ENCODE assay signal across 13 cellular contexts in the genomic region with DNA sequence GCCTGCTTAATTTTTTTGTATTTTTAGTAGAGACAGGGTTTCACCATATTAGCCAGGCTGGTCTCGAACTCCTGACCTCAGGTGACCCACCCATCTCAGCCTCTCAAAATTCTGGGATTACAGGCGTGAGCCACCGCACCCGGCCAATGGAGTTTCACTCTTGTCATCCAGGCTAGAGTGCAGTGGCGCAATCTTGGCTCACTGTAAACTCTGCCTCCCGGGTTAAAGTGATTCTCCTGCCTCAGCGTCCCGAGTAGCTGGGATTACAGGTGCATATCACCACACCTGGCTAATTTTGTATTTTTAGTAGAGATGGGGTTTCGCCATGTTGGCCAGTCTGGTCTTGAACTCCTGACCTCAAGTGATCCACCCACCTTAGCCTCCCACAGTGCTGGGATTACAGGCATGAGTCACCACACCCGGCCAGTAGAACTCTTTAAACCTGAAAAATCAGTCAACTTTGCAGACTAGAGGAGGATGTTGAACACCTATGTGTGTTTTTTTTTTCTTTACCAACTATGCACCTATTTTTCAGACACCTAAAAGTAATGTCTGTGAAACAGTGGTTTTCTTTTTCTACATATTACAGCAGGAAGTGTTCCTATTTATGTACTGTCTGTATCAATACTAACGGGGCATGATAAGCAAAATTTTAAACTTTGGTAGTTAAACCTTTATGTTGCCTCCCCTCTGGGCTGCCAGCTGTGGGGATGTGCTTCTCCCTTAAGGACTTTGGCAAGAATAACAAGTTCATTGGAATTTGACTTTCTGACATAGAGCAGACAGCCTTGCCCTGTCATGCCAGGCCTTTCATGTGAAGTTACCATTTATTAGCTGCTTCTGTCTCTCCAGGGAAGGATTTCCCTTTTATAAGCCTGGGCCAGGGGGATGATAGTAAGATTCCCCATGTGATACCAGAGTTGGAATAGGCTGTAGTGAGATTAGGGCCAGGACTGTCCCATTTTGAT. TPM values are rescaled to one million over a fixed set of nuclear protein-coding genes. Genes with fewer than 3 reads are reported as not detected.
DNase-seq lines count a peak whose midpoint lies in the region; ATAC-seq, FAIRE-seq and TF ChIP-seq lines count a peak whose summit lies in the region.
"Had no signal": no experiment of that assay in that cellular context is flagged by ENCODE, and none has a peak within 500 bp of the region (broad histone marks: within the 10 kb centered on the region; RNA-seq: fewer than 3 reads in every experiment).

No MANE protein-coding gene starts in this region.

- no peak for FAIRE-seq in A549 (lab: Jason Lieb, UNC)
- no peak for FAIRE-seq in astrocyte (lab: Jason Lieb, UNC)
- no peak for FAIRE-seq in HepG2 (lab: Jason Lieb, UNC)

- H3K36me3 Mint-ChIP-seq in astrocyte (ENCODE audit: low read depth, unreplicated experiment) = peaks cover 7% of the 10 kb centered on the region

- TF ChIP-seq CTCF in A549 (IDR thresholded peaks at IDR 0.05) (no peak), HEK293 (tag by site-specific recombination; IDR thresholded peaks at IDR 0.05) (no peak), astrocyte (IDR thresholded peaks at IDR 0.05; ENCODE audit: insufficient read depth, low read depth, low read length) (no peak), HepG2 (CRISPR knock-in tag; IDR thresholded peaks at IDR 0.05) (no peak), GM10248 (IDR thresholded peaks at IDR 0.05; ENCODE audit: control extremely low read depth, extremely low read depth, low read depth, missing control alignments) (no peak)

- H3K9me3 ChIP-seq in A549 (no peaks in the 10 kb centered on the region), HEK293 (ENCODE audit: control insufficient read depth, insufficient read depth, low read depth, low read length) (no peaks in the 10 kb centered on the region), astrocyte (ENCODE audit: insufficient read depth, low read depth, low read length) (no peaks in the 10 kb centered on the region), HepG2 (ENCODE audit: low read length) (no peaks in the 10 kb centered on the region)
- H3K9me3 ChIP-seq: gastroesophageal sphincter had no signal

- H3K9ac ChIP-seq in astrocyte (ENCODE audit: low read length) = no peak overlapping the region
- no peak overlapping the region for H3K9ac ChIP-seq in HepG2 (ENCODE audit: insufficient read depth, low read depth, low read length)
- H3K9ac ChIP-seq: parathyroid adenoma had no signal

- TF ChIP-seq POLR2A in A549 (IDR thresholded peaks at IDR 0.05; ENCODE audit: low read length) (no peak), HepG2 (IDR thresholded peaks at IDR 0.05; ENCODE audit: insufficient read depth in 1 of 2, low read depth in 2 of 2, low read length in 2 of 2) (no peak)

- in situ Hi-C loops in HepG2 (cut with HindIII; ENCODE audit: extremely low pct_ligation_motif_present, low pct_unique_long_range_greater_than_20kb) = no loop called here

- ATAC-seq in A549 (no peak; a peak in 1 of 6 replicates), HepG2 (no peak)
- ATAC-seq: gastroesophageal sphincter had no signal

- peaks cover 32 to 79% of the 10 kb centered on the region in 2 experiments; a peak in 2 of 3 replicates for H3K36me3 ChIP-seq in HEK293 (ENCODE audit: control insufficient read depth in 2 of 2, insufficient read depth in 1 of 2, low read length in 2 of 2)
- H3K36me3 ChIP-seq in astrocyte (ENCODE audit: insufficient read depth, low read length) = peaks cover 13% of the 10 kb centered on the region
- peaks cover 15 to 60% of the 10 kb centered on the region in 2 experiments for H3K36me3 ChIP-seq in HepG2 (replicated peaks in 1 of 2; ENCODE audit: control insufficient read depth in 1 of 2, insufficient read depth in 2 of 2, low read length in 2 of 2)

- H3K4me3 ChIP-seq in A549 = no peak overlapping the region
- no peak overlapping the region for H3K4me3 ChIP-seq in HEK293 (ENCODE audit: low read depth, low read length)
- no peak overlapping the region for H3K4me3 ChIP-seq in astrocyte (ENCODE audit: insufficient read depth, low read depth, low read length)
- no peak overlapping the region for H3K4me3 ChIP-seq in HepG2 (replicated peaks in 1 of 3; ENCODE audit: insufficient read depth in 1 of 3, low read depth in 2 of 3, low read length in 3 of 3)
- H3K4me3 ChIP-seq: gastroesophageal sphincter, SK-N-MC had no signal

- intact Hi-C loops in HepG2 (cut with micrococcal nuclease; ENCODE audit: unreplicated experiment) = no loop called here

- H3K79me2 ChIP-seq in astrocyte (ENCODE audit: insufficient read depth, low read length) (peaks cover 95% of the 10 kb centered on the region), HepG2 (ENCODE audit: insufficient read depth, low read length) (peaks cover 78% of the 10 kb centered on the region)

- H3K4me1 ChIP-seq in A549 (peaks cover 30% of the 10 kb centered on the region), HEK293 (ENCODE audit: control insufficient read depth, insufficient read depth, low read length) (peaks cover 11% of the 10 kb centered on the region), astrocyte (ENCODE audit: insufficient read depth, low read length) (peaks cover 15% of the 10 kb centered on the region), HepG2 (ENCODE audit: insufficient read depth, low read length) (peaks cover 23% of the 10 kb centered on the region)

- H3K4me2 ChIP-seq in A549 (peak overlapping the region; percentile 33; the same call in 2 of the 3 replicates), astrocyte (ENCODE audit: low read length) (peak overlapping the region; percentile 8), HepG2 (ENCODE audit: low read depth, low read length) (no peak overlapping the region)

- H2AFZ ChIP-seq in astrocyte (ENCODE audit: low read depth, low read length) (no peak overlapping the region), HepG2 (ENCODE audit: low read length) (no peak overlapping the region)
- H2AFZ ChIP-seq: parathyroid adenoma had no signal

- WGBS in A549 (ENCODE audit: missing lambda C conversion rate) = 81% methylated on average over 8 of the region's 11 CpGs
- WGBS in HepG2 (ENCODE audit: low lambda C conversion rate) = 93% methylated on average over 11 of the region's 11 CpGs

- no peak overlapping the region for H3K4me3 Mint-ChIP-seq in astrocyte (ENCODE audit: unreplicated experiment)

- POLR2A ChIA-PET in A549 (lab: Yijun Ruan, JAX) = no interaction called here
- POLR2A ChIA-PET in HEK293 (lab: Yijun Ruan, JAX) = interaction anchor here (1.4 kb wide), 1 partner anchor 8 kb away, joined by 4 read pairs; a partner anchor contains a TSS
- POLR2A ChIA-PET in HepG2 (lab: Yijun Ruan, JAX) = no interaction called here
- POLR2A ChIA-PET in GM10248 (lab: Yijun Ruan, JAX) = interaction anchor here (0.6 to 2.2 kb wide), 3 partner anchors 8 to 172 kb away, joined by 4 to 6 read pairs (median 4); a partner anchor contains a TSS

- H3K27me3 ChIP-seq in astrocyte (ENCODE audit: insufficient read depth, low read length) (no peaks in the 10 kb centered on the region), HepG2 (ENCODE audit: control insufficient read depth in 1 of 2, insufficient read depth in 2 of 2, low read length in 2 of 2) (no peaks in the 10 kb centered on the region)
- H3K27me3 ChIP-seq: gastroesophageal sphincter had no signal

- peaks cover 71% of the 10 kb centered on the region for H4K20me1 ChIP-seq in astrocyte (ENCODE audit: insufficient read depth, low read length)
- H4K20me1 ChIP-seq in HepG2 (ENCODE audit: insufficient read depth, low read length) = peaks cover 11% of the 10 kb centered on the region

- CTCF ChIA-PET in A549 (lab: Yijun Ruan, JAX) = interaction anchor here (1.1 kb wide), 1 partner anchor 26 kb away, joined by 3 read pairs; no protein-coding TSS in a partner anchor
- CTCF ChIA-PET in HEK293 (lab: Yijun Ruan, JAX) = interaction anchor here (0.6 kb wide), 1 partner anchor 14 kb away, joined by 4 read pairs; no protein-coding TSS in a partner anchor
- CTCF ChIA-PET in HepG2 (lab: Yijun Ruan, JAX; ENCODE audit: low intra/inter-chr PET ratio, low total read pairs) = no interaction called here
- CTCF ChIA-PET in GM10248 (lab: Yijun Ruan, JAX) = interaction anchor here (1.0 to 5.0 kb wide), 3 partner anchors 8 to 20 kb away, joined by 3 to 27 read pairs (median 4); a partner anchor contains a TSS

- H3K27ac ChIP-seq in A549 (no peak overlapping the region), HEK293 (ENCODE audit: extremely low read depth, low read depth, low read length) (no peak overlapping the region), astrocyte (ENCODE audit: low read depth, low read length) (no peak overlapping the region), HepG2 (ENCODE audit: extremely low read length, insufficient read depth, low read length) (no peak overlapping the region)
- H3K27ac ChIP-seq: gastroesophageal sphincter, parathyroid adenoma, SK-N-MC had no signal

- no peaks in the 10 kb centered on the region for H3K9me3 Mint-ChIP-seq in astrocyte (ENCODE audit: unreplicated experiment)

- peaks cover 34% of the 10 kb centered on the region for H3K4me1 Mint-ChIP-seq in astrocyte (ENCODE audit: low read depth, unreplicated experiment)

- peak overlapping the region; percentile 66 for H3K27ac Mint-ChIP-seq in astrocyte (ENCODE audit: unreplicated experiment)

- TF ChIP-seq RAD21 in A549 (conservative IDR thresholded peaks at IDR 0.05 in 1 of 2, IDR thresholded peaks at IDR 0.05 in 1 of 2) (no peak), HepG2 (CRISPR knock-in tag; IDR thresholded peaks at IDR 0.05) (no peak)

- no peak for DNase-seq in A549 (ENCODE audit: low read depth in 1 of 2, low spot score in 1 of 2)
- no peak for DNase-seq in astrocyte (ENCODE audit: low read depth)
- no peak for DNase-seq in HepG2 (ENCODE audit: low spot score)
- no peak for DNase-seq in AG08395 (ENCODE audit: low spot score)
- no peak for DNase-seq in GM10248 (ENCODE audit: extremely low spot score)
- DNase-seq in ecto neural progenitor cell (ENCODE audit: low spot score) = no peak
- no peak for DNase-seq in C1 segment of cervical spinal cord (lab: John Stamatoyannopoulos, UW)
- DNase-seq: activated gamma-delta T cell treated with Interleukin-2 at 50 U/mL for 16 hours, NCI-H1417 had no signal

- no peak for TF ChIP-seq EP300 in A549 (IDR thresholded peaks at IDR 0.05)
- no peak for TF ChIP-seq EP300 in HepG2 (IDR thresholded peaks at IDR 0.05; ENCODE audit: low read depth in 2 of 2, low read length in 2 of 2)
- no peak for TF ChIP-seq EP300 in HepG2 (CRISPR knock-in tag; IDR thresholded peaks at IDR 0.05; ENCODE audit: borderline replicate concordance)

- H3K27me3 Mint-ChIP-seq in astrocyte (ENCODE audit: low read depth, unreplicated experiment) = no peaks in the 10 kb centered on the region

- BruUV-seq in HepG2 (replicated peaks; lab: Mats Ljungman, UMichigan) = no TSS peak

RNA-seq across cellular contexts. Expression of a gene that starts 8.1 kb away (rescaled TPM):
- polyA plus RNA-seq in A549 (2011; rRNA removed) = 88.8 and 90.7 TPM in 2 replicates
- polyA plus RNA-seq in A549 (2012; cell fraction: cytosol; rRNA removed) = 46.7 and 61.6 TPM in 2 replicates
- polyA plus RNA-seq in A549 (2012; cell fraction: nucleus; rRNA removed) = 49.6 and 56.1 TPM in 2 replicates
- 52.4 to 55.1 TPM (median 54.6 TPM) in 3 replicates for polyA plus RNA-seq in A549 (2017; fragmentation: RNase III; extraction: RNeasy Plus Mini Kit Qiagen cat#74134 plus additional on column Dnase treatment)
- 87.1 and 105 TPM in 2 replicates for polyA minus RNA-seq in A549 (2011; rRNA and poly(A)+ RNA removed)
- 93.6 and 94.6 TPM in 2 replicates for total RNA-seq in astrocyte
- total RNA-seq in HepG2 (2016; rRNA removed; fragmentation: Illumina TruSeq; extraction: Trizol) = 83.3 and 86.9 TPM in 2 replicates
- total RNA-seq in HepG2 (2016; cell fraction: cytosol; rRNA removed; fragmentation: Illumina TruSeq; extraction: Trizol; ENCODE audit: low read depth) = 64.2 and 67.9 TPM in 2 replicates
- 79.6 and 84.8 TPM in 2 replicates for total RNA-seq in HepG2 (2016; cell fraction: insoluble cytoplasmic fraction; rRNA removed; fragmentation: Illumina TruSeq; extraction: Trizol)
- 118 and 127 TPM in 2 replicates for total RNA-seq in HepG2 (2016; cell fraction: membrane; rRNA removed; fragmentation: Illumina TruSeq; extraction: Trizol)
- total RNA-seq in HepG2 (2016; cell fraction: nucleus; rRNA removed; fragmentation: Illumina TruSeq; extraction: Trizol) = 60.3 and 60.4 TPM in 2 replicates
- 64.8 and 74.4 TPM in 2 replicates for polyA plus RNA-seq in HepG2 (2011; rRNA removed)
- 57.1 and 64.0 TPM in 2 replicates for polyA plus RNA-seq in HepG2 (2011; cell fraction: cytosol; rRNA removed)
- 87.9 and 103 TPM in 2 replicates for polyA plus RNA-seq in HepG2 (2011; cell fraction: nucleus; rRNA removed)
- 42.6 and 46.2 TPM in 2 replicates for polyA plus RNA-seq in HepG2 (2012)
- polyA plus RNA-seq in HepG2 (2016; cell fraction: cytosol; fragmentation: Illumina TruSeq; extraction: Trizol; ENCODE audit: low read depth) = 53.1 and 65.3 TPM in 2 replicates
- 73.2 and 82.8 TPM in 2 replicates for polyA plus RNA-seq in HepG2 (2016; cell fraction: insoluble cytoplasmic fraction; fragmentation: Illumina TruSeq; extraction: Trizol; ENCODE audit: low read depth)
- 94.1 and 102 TPM in 2 replicates for polyA plus RNA-seq in HepG2 (2016; cell fraction: membrane; fragmentation: Illumina TruSeq; extraction: Trizol; ENCODE audit: low read depth)
- polyA plus RNA-seq in HepG2 (2016; cell fraction: nucleus; fragmentation: Illumina TruSeq; extraction: Trizol; ENCODE audit: insufficient read depth, low read depth) = 110 and 120 TPM in 2 replicates
- polyA minus RNA-seq in HepG2 (2011; rRNA and poly(A)+ RNA removed; ENCODE audit: low replicate concordance) = 104 and 215 TPM in 2 replicates
- polyA minus RNA-seq in HepG2 (2011; cell fraction: cytosol; rRNA and poly(A)+ RNA removed) = 28.0 and 36.0 TPM in 2 replicates
- 64.8 and 87.0 TPM in 2 replicates for polyA minus RNA-seq in HepG2 (2011; cell fraction: nucleus; rRNA and poly(A)+ RNA removed)

RNA-seq across cellular contexts. Expression of a gene that starts 28.0 kb away (rescaled TPM):
- 22.0 and 22.4 TPM in 2 replicates for polyA plus RNA-seq in A549 (2011; rRNA removed)
- polyA plus RNA-seq in A549 (2012; cell fraction: cytosol; rRNA removed) = 9.6 and 9.8 TPM in 2 replicates
- polyA plus RNA-seq in A549 (2012; cell fraction: nucleus; rRNA removed) = 4.5 and 6.4 TPM in 2 replicates
- 13.1 to 14.3 TPM (median 13.5 TPM) in 3 replicates for polyA plus RNA-seq in A549 (2017; fragmentation: RNase III; extraction: RNeasy Plus Mini Kit Qiagen cat#74134 plus additional on column Dnase treatment)
- polyA minus RNA-seq in A549 (2011; rRNA and poly(A)+ RNA removed) = 6.6 and 7.0 TPM in 2 replicates
- total RNA-seq in astrocyte = 25.0 and 27.3 TPM in 2 replicates
- 25.4 and 26.6 TPM in 2 replicates for total RNA-seq in HepG2 (2016; rRNA removed; fragmentation: Illumina TruSeq; extraction: Trizol)
- 4.5 and 5.9 TPM in 2 replicates for total RNA-seq in HepG2 (2016; cell fraction: cytosol; rRNA removed; fragmentation: Illumina TruSeq; extraction: Trizol; ENCODE audit: low read depth)
- total RNA-seq in HepG2 (2016; cell fraction: insoluble cytoplasmic fraction; rRNA removed; fragmentation: Illumina TruSeq; extraction: Trizol) = 25.7 and 27.5 TPM in 2 replicates
- 9.2 and 10.0 TPM in 2 replicates for total RNA-seq in HepG2 (2016; cell fraction: membrane; rRNA removed; fragmentation: Illumina TruSeq; extraction: Trizol)
- 19.7 and 25.4 TPM in 2 replicates for total RNA-seq in HepG2 (2016; cell fraction: nucleus; rRNA removed; fragmentation: Illumina TruSeq; extraction: Trizol)
- polyA plus RNA-seq in HepG2 (2011; rRNA removed) = 21.1 and 21.9 TPM in 2 replicates
- polyA plus RNA-seq in HepG2 (2011; cell fraction: cytosol; rRNA removed) = 10.2 and 20.1 TPM in 2 replicates
- polyA plus RNA-seq in HepG2 (2011; cell fraction: nucleus; rRNA removed) = 12.0 and 22.2 TPM in 2 replicates
- 13.7 and 16.2 TPM in 2 replicates for polyA plus RNA-seq in HepG2 (2012)
- 5.2 and 5.4 TPM in 2 replicates for polyA plus RNA-seq in HepG2 (2016; cell fraction: cytosol; fragmentation: Illumina TruSeq; extraction: Trizol; ENCODE audit: low read depth)
- 20.6 and 21.9 TPM in 2 replicates for polyA plus RNA-seq in HepG2 (2016; cell fraction: insoluble cytoplasmic fraction; fragmentation: Illumina TruSeq; extraction: Trizol; ENCODE audit: low read depth)
- 8.0 and 9.1 TPM in 2 replicates for polyA plus RNA-seq in HepG2 (2016; cell fraction: membrane; fragmentation: Illumina TruSeq; extraction: Trizol; ENCODE audit: low read depth)
- polyA plus RNA-seq in HepG2 (2016; cell fraction: nucleus; fragmentation: Illumina TruSeq; extraction: Trizol; ENCODE audit: insufficient read depth, low read depth) = 31.3 and 31.5 TPM in 2 replicates
- polyA minus RNA-seq in HepG2 (2011; rRNA and poly(A)+ RNA removed; ENCODE audit: low replicate concordance) = 7.9 and 9.7 TPM in 2 replicates
- polyA minus RNA-seq in HepG2 (2011; cell fraction: cytosol; rRNA and poly(A)+ RNA removed) = 5.2 and 5.8 TPM in 2 replicates
- 4.1 and 11.4 TPM in 2 replicates for polyA minus RNA-seq in HepG2 (2011; cell fraction: nucleus; rRNA and poly(A)+ RNA removed)

Comparison
In these comparisons a context has a peak if more than half of its experiments do, and no peak if none do; other contexts are left out.
1. POLR2A ChIA-PET loops: an anchor here in HEK293 (1.4 kb wide) and GM10248 (0.6 to 2.2 kb wide); none called in A549 and HepG2.